2 cellular contexts compared by ENCODE assay signal in genomic region chr7:112945046-112945445, GRCh38.
TF ChIP-seq lines count a peak whose summit lies in the region.

No MANE protein-coding gene starts in this region.

TF ChIP-seq in IMR-90, 13 proteins besides CTCF, POLR2A, EP300 and RAD21:
- TF ChIP-seq, protein P1, sequence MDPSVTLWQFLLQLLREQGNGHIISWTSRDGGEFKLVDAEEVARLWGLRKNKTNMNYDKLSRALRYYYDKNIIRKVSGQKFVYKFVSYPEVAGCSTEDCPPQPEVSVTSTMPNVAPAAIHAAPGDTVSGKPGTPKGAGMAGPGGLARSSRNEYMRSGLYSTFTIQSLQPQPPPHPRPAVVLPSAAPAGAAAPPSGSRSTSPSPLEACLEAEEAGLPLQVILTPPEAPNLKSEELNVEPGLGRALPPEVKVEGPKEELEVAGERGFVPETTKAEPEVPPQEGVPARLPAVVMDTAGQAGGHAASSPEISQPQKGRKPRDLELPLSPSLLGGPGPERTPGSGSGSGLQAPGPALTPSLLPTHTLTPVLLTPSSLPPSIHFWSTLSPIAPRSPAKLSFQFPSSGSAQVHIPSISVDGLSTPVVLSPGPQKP (IDR thresholded peaks at IDR 0.05; ENCODE audit: borderline replicate concordance, low read depth, low read length) = no peak
- TF ChIP-seq MXI1 (IDR thresholded peaks at IDR 0.05; ENCODE audit: borderline replicate concordance, low read depth, low read length) = no peak
- TF ChIP-seq BHLHE40 (IDR thresholded peaks at IDR 0.05; ENCODE audit: low read depth, low read length) = no peak
- TF ChIP-seq CHD1 (IDR thresholded peaks at IDR 0.05; ENCODE audit: low read depth, low read length) = no peak
- TF ChIP-seq USF2 (IDR thresholded peaks at IDR 0.05; ENCODE audit: low read depth, low read length) = no peak
- no peak for TF ChIP-seq FOS (IDR thresholded peaks at IDR 0.05; ENCODE audit: low read depth, low read length)

TF ChIP-seq in H1, 55 proteins besides CTCF, POLR2A, EP300 and RAD21:
- no peak for TF ChIP-seq PHF8 (conservative IDR thresholded peaks at IDR 0.05; ENCODE audit: low read depth, low read length)
- TF ChIP-seq SIN3A (conservative IDR thresholded peaks at IDR 0.05 in 1 of 2, IDR thresholded peaks at IDR 0.05 in 1 of 2; ENCODE audit: low read depth in 1 of 2, low read length in 2 of 2) = no peak
- no peak for TF ChIP-seq GTF2F1 (IDR thresholded peaks at IDR 0.05; ENCODE audit: borderline replicate concordance, low read depth, low read length)
- TF ChIP-seq KDM5A (IDR thresholded peaks at IDR 0.05; ENCODE audit: low read length) = no peak
- no peak for TF ChIP-seq SAP30 (IDR thresholded peaks at IDR 0.05; ENCODE audit: insufficient read depth, insufficient replicate concordance, low read length)
- TF ChIP-seq CHD2 (IDR thresholded peaks at IDR 0.05; ENCODE audit: low read length) = no peak
- TF ChIP-seq TCF12 (IDR thresholded peaks at IDR 0.05; ENCODE audit: low read depth, low read length) = no peak
- TF ChIP-seq EZH2 (IDR thresholded peaks at IDR 0.05; ENCODE audit: low read depth, low read length, severe bottlenecking) = no peak
- no peak for TF ChIP-seq CBX8 (IDR thresholded peaks at IDR 0.05; ENCODE audit: borderline replicate concordance, low read depth, low read length)
- no peak for TF ChIP-seq TAF1 (IDR thresholded peaks at IDR 0.05; ENCODE audit: low read depth, low read length)
- TF ChIP-seq GABPA (IDR thresholded peaks at IDR 0.05; ENCODE audit: borderline replicate concordance, insufficient read depth, low read length) = no peak
